In the genomic region with DNA sequence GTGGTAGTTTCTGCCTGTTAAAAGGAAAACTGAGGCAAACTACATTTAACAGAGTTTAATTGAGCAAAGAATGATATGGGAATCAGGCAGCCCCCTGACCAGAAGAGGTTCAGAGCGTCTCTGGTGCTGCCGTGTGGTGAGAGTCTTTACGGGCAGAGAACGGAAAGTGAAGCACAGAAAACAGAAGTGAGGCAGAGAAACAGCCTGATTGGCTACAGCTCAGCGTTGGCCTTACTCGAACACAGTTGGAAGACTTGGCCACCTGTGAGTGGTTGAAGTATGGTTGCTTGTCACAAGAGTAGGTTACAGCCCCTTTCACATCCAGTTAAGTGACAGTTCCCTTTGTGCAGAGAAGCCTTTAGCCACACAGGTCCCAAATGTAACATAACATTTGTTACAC, we compare ENCODE assay signal across 8 cellular contexts. TPM values are rescaled to one million over a fixed set of nuclear protein-coding genes. Genes with fewer than 3 reads are reported as not detected.
DNase-seq lines count a peak whose midpoint lies in the region; ATAC-seq and TF ChIP-seq lines count a peak whose summit lies in the region.

No MANE protein-coding gene starts in this region.

- DNase-seq in GM12865 (ENCODE audit: low read depth) (peak; percentile 88), memory B cell (ENCODE audit: low spot score in 2 of 2) (peak; percentile 47 to 70), mesenteric fat pad (ENCODE audit: low spot score) (no peak), NCI-H1694 treated with DMSO at 0.1 percent for 48 hours (lab: John Stamatoyannopoulos, UW) (no peak), middle frontal gyrus (ENCODE audit: extremely low spot score, low spot score) (no peak)
- DNase-seq in Jurkat, Clone E6-1 (ENCODE audit: low read depth, low spot score), result peak; percentile 69
- DNase-seq in activated effector memory CD4-positive, alpha-beta T cell treated with anti-CD3 and anti-CD28 coated beads, Interleukin-2, amount 50 U/mL, for 16 hours, result peak; percentile 64

- H3K4me3 ChIP-seq in GM12865 (ENCODE audit: low read depth, low read length), result peak overlapping the region; percentile 36
- H3K4me3 ChIP-seq in Jurkat, Clone E6-1 (ENCODE audit: low read length), result peak overlapping the region; percentile 1

- H3K36me3 Mint-ChIP-seq in memory B cell, result no peaks in the 10 kb centered on the region

- H3K27ac Mint-ChIP-seq in memory B cell, result peak overlapping the region; percentile 93

- no peaks in the 10 kb centered on the region for H3K27me3 Mint-ChIP-seq in memory B cell

- H3K4me3 Mint-ChIP-seq in memory B cell, result peak overlapping the region; percentile 86

- TF ChIP-seq CTCF in GM12865 (IDR thresholded peaks at IDR 0.05; ENCODE audit: insufficient read depth, low read depth, low read length, missing control alignments), result no peak

- no peaks in the 10 kb centered on the region for H3K9me3 Mint-ChIP-seq in memory B cell

- ATAC-seq in GM21423 (IDR thresholded peaks at IDR 0.05; ENCODE audit: unreplicated experiment) (peak; percentile 98), memory B cell (ENCODE audit: low read depth) (peak; percentile 99)

- H3K4me1 Mint-ChIP-seq in memory B cell, result peaks cover 14% of the 10 kb centered on the region

RNA-seq across cellular contexts. Expression of gene FBP1, which starts 16.9 kb away (rescaled TPM):
- not detected for polyA plus RNA-seq in Jurkat, Clone E6-1 (2012; ENCODE audit: insufficient read depth, insufficient read length)
- 14.5 TPM for total RNA-seq in mesenteric fat pad

Comparison
In these comparisons a context has a peak if more than half of its experiments do, and no peak if none do; other contexts are left out.
1. DNase-seq: peak in GM12865 (single experiment), Jurkat, Clone E6-1 (single experiment), activated effector memory CD4-positive, alpha-beta T cell treated with anti-CD3 and anti-CD28 coated beads, Interleukin-2, amount 50 U/mL, for 16 hours (single experiment) and memory B cell (2 of 2); none in mesenteric fat pad (single experiment), NCI-H1694 treated with DMSO at 0.1 percent for 48 hours (single experiment) and middle frontal gyrus (single experiment).